8 cellular contexts compared by ENCODE assay signal in genomic region chr17:1267471-1267947, GRCh38. TPM values are rescaled to one million over a fixed set of nuclear protein-coding genes. Genes with fewer than 3 reads are reported as not detected.
DNase-seq lines count a peak whose midpoint lies in the region; TF ChIP-seq lines count a peak whose summit lies in the region.

No MANE protein-coding gene starts in this region.

- H3K4me3 ChIP-seq in BE2C (ENCODE audit: low read depth, low read length): peak overlapping the region; percentile 63
- H3K4me3 ChIP-seq in mononuclear cell (ENCODE audit: low read length): peak overlapping the region; percentile 58

- no peaks in the 10 kb centered on the region for H3K4me1 ChIP-seq in BE2C
- H3K4me1 ChIP-seq in mononuclear cell (ENCODE audit: insufficient read depth, low read length): peaks cover 14% of the 10 kb centered on the region

- H3K9me3 ChIP-seq in BE2C (no peaks in the 10 kb centered on the region), mononuclear cell (ENCODE audit: low read depth, low read length) (no peaks in the 10 kb centered on the region)

- peak overlapping the region; percentile 35 for H3K27ac ChIP-seq in cingulate gyrus (ENCODE audit: low read depth, low read length)

- H3K36me3 ChIP-seq in BE2C: no peaks in the 10 kb centered on the region

- no peak for DNase-seq in BE2C
- DNase-seq in M059J (ENCODE audit: low read depth): peak; percentile 45
- no peak for DNase-seq in NAMALWA (ENCODE audit: low spot score)
- no peak for DNase-seq in stimulated activated CD4-positive, alpha-beta T cell treated with anti-CD3 and anti-CD28 coated beads, Interleukin-2, amount 100 ng/mL, for 24 hours
- no peak for DNase-seq in superior temporal gyrus (ENCODE audit: extremely low spot score)
- no peak for DNase-seq in AG08396 (ENCODE audit: low spot score)

- H3K27me3 ChIP-seq in BE2C: no peaks in the 10 kb centered on the region
- peaks cover 23% of the 10 kb centered on the region for H3K27me3 ChIP-seq in mononuclear cell (ENCODE audit: insufficient read depth, low read length)

- TF ChIP-seq CTCF in BE2C (IDR thresholded peaks at IDR 0.05; ENCODE audit: low read depth, low read length): no peak

RNA-seq across cellular contexts. Expression of gene BHLHA9, which starts 2.7 kb away (rescaled TPM):
- not detected for polyA plus RNA-seq in BE2C (2012; ENCODE audit: insufficient read depth, insufficient read length, low read depth)
- total RNA-seq in M059J (2014; rRNA removed; shearing (Covaris generic)): not detected in 2 replicates
- not detected for total RNA-seq in mononuclear cell

RNA-seq across cellular contexts. Expression of gene TRARG1, which starts 12.0 kb away (rescaled TPM):
- not detected for polyA plus RNA-seq in BE2C (2012; ENCODE audit: insufficient read depth, insufficient read length, low read depth)
- not detected in 2 replicates for total RNA-seq in M059J (2014; rRNA removed; shearing (Covaris generic))
- not detected for total RNA-seq in mononuclear cell
